ENCODE assay signal across 8 cellular contexts in the genomic region with DNA sequence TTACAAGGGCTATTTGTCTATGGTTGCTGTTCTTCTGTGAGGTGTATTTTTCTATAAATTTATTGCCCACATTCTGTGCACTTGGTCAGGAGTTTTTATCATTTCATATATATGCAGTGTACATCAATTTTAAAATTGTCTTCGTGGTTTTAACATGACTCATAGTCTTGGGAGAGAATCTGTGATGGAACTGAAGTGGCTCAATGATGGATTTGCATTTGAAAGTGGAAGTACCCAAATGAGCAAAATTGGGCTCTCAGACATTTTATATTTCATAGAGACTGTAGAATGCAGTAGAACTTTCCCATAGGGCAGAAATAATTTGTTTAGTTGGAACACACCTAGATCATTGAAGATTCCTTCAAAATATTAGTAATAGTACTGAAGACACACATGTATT. TPM values are rescaled to one million over a fixed set of nuclear protein-coding genes. Genes with fewer than 3 reads are reported as not detected.
DNase-seq lines count a peak whose midpoint lies in the region; ATAC-seq and TF ChIP-seq lines count a peak whose summit lies in the region.

No MANE protein-coding gene starts in this region.

- peak; percentile 87 for DNase-seq in EL
- peak; percentile 30 for DNase-seq in Kasumi-1 (lab: John Stamatoyannopoulos, UW)
- no peak for DNase-seq in stimulated activated naive CD4-positive, alpha-beta T cell (lab: John Stamatoyannopoulos, UW)
- no peak for DNase-seq in SKM-1 (lab: John Stamatoyannopoulos, UW; ENCODE audit: unreplicated experiment)
- no peak for DNase-seq in H7
- no peak for DNase-seq in hypothalamus (lab: John Stamatoyannopoulos, UW)

- peaks cover 19% of the 10 kb centered on the region for H3K36me3 Mint-ChIP-seq in brain

- peak; percentile 40 for ATAC-seq in GM21619 (IDR thresholded peaks at IDR 0.05; ENCODE audit: unreplicated experiment)

- H3K27ac Mint-ChIP-seq in brain = peak overlapping the region in 3 of 5 experiments; percentile 26 to 31 (median 29)

- H3K4me3 Mint-ChIP-seq in brain = peak overlapping the region; percentile 32 to 81 (median 58)

- peaks cover 0 to 4% (median 0%) of the 10 kb centered on the region in 5 experiments for H3K9me3 Mint-ChIP-seq in brain

- H3K36me3 ChIP-seq in H7 (replicated peaks; ENCODE audit: control insufficient read depth, insufficient read depth, low read length) = no peaks in the 10 kb centered on the region; the same call in 1 of the 2 replicates

- peaks cover 4% of the 10 kb centered on the region for H3K27me3 Mint-ChIP-seq in brain

- no peak overlapping the region for H3K4me3 ChIP-seq in H7 (ENCODE audit: insufficient read depth, low read depth, low read length)

- no peak for TF ChIP-seq CTCF in brain (conservative IDR thresholded peaks at IDR 0.05)

- H3K27me3 ChIP-seq in H7 (ENCODE audit: control insufficient read depth, insufficient read depth, low read length) = no peaks in the 10 kb centered on the region

- H3K4me1 Mint-ChIP-seq in brain = peaks cover 33% of the 10 kb centered on the region

RNA-seq across cellular contexts. Expression of gene SCFD1, which starts 1.9 kb away (rescaled TPM):
- polyA plus RNA-seq in brain (ENCODE audit: insufficient read depth, low read depth, low replicate concordance) = 21.7 TPM
- total RNA-seq in H7 (2014; rRNA removed; shearing (Covaris generic)) = 84.5 and 84.7 TPM in 2 replicates

Comparison
In these comparisons a context has a peak if more than half of its experiments do, and no peak if none do; other contexts are left out.
1. DNase-seq: peak in EL (single experiment) and Kasumi-1 (2 of 2); none in stimulated activated naive CD4-positive, alpha-beta T cell (0 of 6), SKM-1 (single experiment), H7 (single experiment) and hypothalamus (0 of 51).